ENCODE assay signal across 8 cellular contexts in the genomic region with DNA sequence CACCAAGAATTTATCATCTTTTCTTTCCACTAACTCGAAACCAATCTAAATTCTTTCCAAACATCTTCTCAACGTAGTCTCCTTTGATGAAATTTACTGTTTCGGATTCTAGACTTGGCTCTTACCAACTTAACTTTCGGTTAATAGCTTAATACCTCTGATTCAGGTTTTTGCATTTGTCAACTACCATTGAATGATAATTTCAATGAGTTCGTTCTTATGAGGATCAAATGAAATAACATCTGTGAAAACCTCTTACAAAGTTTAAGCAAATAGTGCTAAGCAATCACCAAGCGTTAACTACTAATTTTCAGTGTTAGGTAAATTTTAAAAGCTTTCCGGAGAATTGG. TPM values are rescaled to one million over a fixed set of nuclear protein-coding genes. Genes with fewer than 3 reads are reported as not detected.
A peak's percentile ranks its signal among the peaks of the same experiment; 100 is the strongest.
DNase-seq lines count a peak whose midpoint lies in the region; TF ChIP-seq lines count a peak whose summit lies in the region.

No MANE protein-coding gene starts in this region.

- peaks cover 30% of the 10 kb centered on the region for H3K79me2 ChIP-seq in KMS-11 (ENCODE audit: insufficient read depth, low read depth)

- no peaks in the 10 kb centered on the region for H3K27me3 ChIP-seq in BE2C
- H3K27me3 ChIP-seq in KMS-11 (ENCODE audit: insufficient read depth, low read depth): no peaks in the 10 kb centered on the region
- no peaks in the 10 kb centered on the region for H3K27me3 ChIP-seq in colonic mucosa

- H3K4me3 Mint-ChIP-seq in nephron: peak overlapping the region; percentile 97 to 99 (median 98)

- no peaks in the 10 kb centered on the region for H3K4me1 ChIP-seq in BE2C
- H3K4me1 ChIP-seq in KMS-11 (ENCODE audit: low read depth, poor library complexity, severe bottlenecking): peaks cover 29% of the 10 kb centered on the region
- peaks cover 10% of the 10 kb centered on the region for H3K4me1 ChIP-seq in colonic mucosa

- DNase-seq in BE2C (no peak), colonic mucosa (no peak), foreskin melanocyte (no peak), AG08395 (ENCODE audit: low spot score) (no peak), GM20000 (ENCODE audit: low spot score) (no peak)
- no peak for DNase-seq in stimulated activated CD4-positive, alpha-beta T cell treated with anti-CD3 and anti-CD28 coated beads, Interleukin-2, amount 100 ng/mL, for 48 hours

- H4K20me1 ChIP-seq in KMS-11 (ENCODE audit: insufficient read depth): no peaks in the 10 kb centered on the region

- H3K27ac ChIP-seq in KMS-11: peak overlapping the region; percentile 74
- H3K27ac ChIP-seq in colonic mucosa: peak overlapping the region; percentile 100

- H3K9me3 Mint-ChIP-seq in nephron: no peaks in the 10 kb centered on the region

- peaks cover 27% of the 10 kb centered on the region for H3K4me1 Mint-ChIP-seq in nephron

- H3K9me3 ChIP-seq in BE2C (no peaks in the 10 kb centered on the region), colonic mucosa (no peaks in the 10 kb centered on the region)

- H3K27ac Mint-ChIP-seq in nephron: peak overlapping the region; percentile 94 to 100 (median 99)

- TF ChIP-seq CTCF in BE2C (IDR thresholded peaks at IDR 0.05; ENCODE audit: low read depth, low read length) (no peak), KMS-11 (conservative IDR thresholded peaks at IDR 0.05; ENCODE audit: low read depth, low read length) (no peak), colonic mucosa (IDR thresholded peaks at IDR 0.05) (no peak), nephron (IDR thresholded peaks at IDR 0.05; ENCODE audit: unreplicated experiment in 3 of 3) (no peak), GM20000 (IDR thresholded peaks at IDR 0.05; ENCODE audit: extremely low read depth, missing control alignments) (no peak)

- H3K9ac ChIP-seq in KMS-11 (peak overlapping the region; percentile 78; the same call in 1 of the 2 replicates), colonic mucosa (ENCODE audit: low read depth in 2 of 2, low read length in 2 of 2) (peak overlapping the region; percentile 75 to 89)

- peak overlapping the region; percentile 87 for H2AFZ ChIP-seq in KMS-11 (ENCODE audit: low read depth)

- peaks cover 4% of the 10 kb centered on the region for H3K36me3 Mint-ChIP-seq in nephron (ENCODE audit: low read depth)

- H3K36me3 ChIP-seq in BE2C: peaks cover 3% of the 10 kb centered on the region; the same call in 1 of the 2 replicates
- H3K36me3 ChIP-seq in KMS-11 (ENCODE audit: insufficient read depth): no peaks in the 10 kb centered on the region
- H3K36me3 ChIP-seq in colonic mucosa: no peaks in the 10 kb centered on the region

- peak overlapping the region; percentile 93 for H3K4me2 ChIP-seq in KMS-11

- H3K4me3 ChIP-seq in BE2C (ENCODE audit: low read depth, low read length): peak overlapping the region; percentile 92
- no peak overlapping the region for H3K4me3 ChIP-seq in KMS-11 (IDR thresholded peaks at IDR 0.05; ENCODE audit: insufficient read depth, low read depth, low read length)
- H3K4me3 ChIP-seq in colonic mucosa: peak overlapping the region; percentile 94

- H3K27me3 Mint-ChIP-seq in nephron (ENCODE audit: low read depth): no peaks in the 10 kb centered on the region

- intact Hi-C loops in colonic mucosa (cut with DNase I): no loop called here

RNA-seq across cellular contexts. Expression of a gene that starts 0.6 kb away (rescaled TPM):
- polyA plus RNA-seq in BE2C (2012; ENCODE audit: insufficient read depth, insufficient read length, low read depth): 106 TPM
- 10 to 100 TPM; 69.6 to 87.7 TPM for total RNA-seq in colonic mucosa

RNA-seq across cellular contexts. Expression of a gene that starts 14.3 kb away (rescaled TPM):
- polyA plus RNA-seq in BE2C (2012; ENCODE audit: insufficient read depth, insufficient read length, low read depth): 1.8 TPM
- total RNA-seq in colonic mucosa: 100 to 1,000 TPM in 1 of 2 donors, 10 to 100 TPM in 1; 91.8 to 147 TPM

RNA-seq across cellular contexts. Expression of a gene that starts 18.4 kb away (rescaled TPM):
- polyA plus RNA-seq in BE2C (2012; ENCODE audit: insufficient read depth, insufficient read length, low read depth): 238 TPM
- total RNA-seq in colonic mucosa: 100 to 1,000 TPM in 1 of 2 donors, 10 to 100 TPM in 1; 63.0 to 119 TPM

RNA-seq across cellular contexts. Expression of a gene that starts 47.3 kb away (rescaled TPM):
- polyA plus RNA-seq in BE2C (2012; ENCODE audit: insufficient read depth, insufficient read length, low read depth): 95.0 TPM
- 10 to 100 TPM; 21.7 to 24.5 TPM for total RNA-seq in colonic mucosa

RNA-seq across cellular contexts. Expression of a gene that starts 57.4 kb away (rescaled TPM):
- 207 TPM for polyA plus RNA-seq in BE2C (2012; ENCODE audit: insufficient read depth, insufficient read length, low read depth)
- total RNA-seq in colonic mucosa: 10 to 100 TPM; 77.1 to 99.6 TPM
